ENCODE assay signal across 1 cellular context in the genomic region with DNA sequence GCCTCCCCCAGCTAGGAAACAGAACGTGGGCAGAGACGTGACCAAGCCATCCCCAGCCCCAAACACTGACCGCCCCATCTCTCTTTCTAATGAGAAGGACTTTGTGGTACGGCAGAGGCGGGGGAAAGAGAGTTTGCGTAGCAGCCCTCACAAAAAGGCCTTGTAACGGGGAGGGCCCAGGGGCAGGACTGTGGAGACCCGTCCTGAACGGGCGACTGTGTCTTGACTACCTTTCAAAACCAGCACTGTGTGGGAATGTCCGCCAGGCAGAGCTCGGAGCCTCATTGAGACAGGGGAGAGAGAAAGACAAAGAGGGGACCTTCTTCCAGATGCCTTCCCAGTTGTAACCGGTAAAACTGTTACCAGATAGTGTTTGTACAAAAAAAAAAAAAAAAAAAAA.
TF ChIP-seq lines count a peak whose summit lies in the region.

No MANE protein-coding gene starts in this region.

TF ChIP-seq in HCT116, 20 proteins besides CTCF, POLR2A, EP300 and RAD21 (continued from another document):
- TF ChIP-seq, protein P1, sequence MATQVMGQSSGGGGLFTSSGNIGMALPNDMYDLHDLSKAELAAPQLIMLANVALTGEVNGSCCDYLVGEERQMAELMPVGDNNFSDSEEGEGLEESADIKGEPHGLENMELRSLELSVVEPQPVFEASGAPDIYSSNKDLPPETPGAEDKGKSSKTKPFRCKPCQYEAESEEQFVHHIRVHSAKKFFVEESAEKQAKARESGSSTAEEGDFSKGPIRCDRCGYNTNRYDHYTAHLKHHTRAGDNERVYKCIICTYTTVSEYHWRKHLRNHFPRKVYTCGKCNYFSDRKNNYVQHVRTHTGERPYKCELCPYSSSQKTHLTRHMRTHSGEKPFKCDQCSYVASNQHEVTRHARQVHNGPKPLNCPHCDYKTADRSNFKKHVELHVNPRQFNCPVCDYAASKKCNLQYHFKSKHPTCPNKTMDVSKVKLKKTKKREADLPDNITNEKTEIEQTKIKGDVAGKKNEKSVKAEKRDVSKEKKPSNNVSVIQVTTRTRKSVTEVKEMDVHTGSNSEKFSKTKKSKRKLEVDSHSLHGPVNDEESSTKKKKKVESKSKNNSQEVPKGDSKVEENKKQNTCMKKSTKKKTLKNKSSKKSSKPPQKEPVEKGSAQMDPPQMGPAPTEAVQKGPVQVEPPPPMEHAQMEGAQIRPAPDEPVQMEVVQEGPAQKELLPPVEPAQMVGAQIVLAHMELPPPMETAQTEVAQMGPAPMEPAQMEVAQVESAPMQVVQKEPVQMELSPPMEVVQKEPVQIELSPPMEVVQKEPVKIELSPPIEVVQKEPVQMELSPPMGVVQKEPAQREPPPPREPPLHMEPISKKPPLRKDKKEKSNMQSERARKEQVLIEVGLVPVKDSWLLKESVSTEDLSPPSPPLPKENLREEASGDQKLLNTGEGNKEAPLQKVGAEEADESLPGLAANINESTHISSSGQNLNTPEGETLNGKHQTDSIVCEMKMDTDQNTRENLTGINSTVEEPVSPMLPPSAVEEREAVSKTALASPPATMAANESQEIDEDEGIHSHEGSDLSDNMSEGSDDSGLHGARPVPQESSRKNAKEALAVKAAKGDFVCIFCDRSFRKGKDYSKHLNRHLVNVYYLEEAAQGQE (IDR thresholded peaks at IDR 0.05; ENCODE audit: low read depth) = no peak
- no peak for TF ChIP-seq SP1 (IDR thresholded peaks at IDR 0.05; ENCODE audit: low read depth)
- TF ChIP-seq, protein P2, sequence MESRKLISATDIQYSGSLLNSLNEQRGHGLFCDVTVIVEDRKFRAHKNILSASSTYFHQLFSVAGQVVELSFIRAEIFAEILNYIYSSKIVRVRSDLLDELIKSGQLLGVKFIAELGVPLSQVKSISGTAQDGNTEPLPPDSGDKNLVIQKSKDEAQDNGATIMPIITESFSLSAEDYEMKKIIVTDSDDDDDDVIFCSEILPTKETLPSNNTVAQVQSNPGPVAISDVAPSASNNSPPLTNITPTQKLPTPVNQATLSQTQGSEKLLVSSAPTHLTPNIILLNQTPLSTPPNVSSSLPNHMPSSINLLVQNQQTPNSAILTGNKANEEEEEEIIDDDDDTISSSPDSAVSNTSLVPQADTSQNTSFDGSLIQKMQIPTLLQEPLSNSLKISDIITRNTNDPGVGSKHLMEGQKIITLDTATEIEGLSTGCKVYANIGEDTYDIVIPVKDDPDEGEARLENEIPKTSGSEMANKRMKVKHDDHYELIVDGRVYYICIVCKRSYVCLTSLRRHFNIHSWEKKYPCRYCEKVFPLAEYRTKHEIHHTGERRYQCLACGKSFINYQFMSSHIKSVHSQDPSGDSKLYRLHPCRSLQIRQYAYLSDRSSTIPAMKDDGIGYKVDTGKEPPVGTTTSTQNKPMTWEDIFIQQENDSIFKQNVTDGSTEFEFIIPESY (IDR thresholded peaks at IDR 0.05; ENCODE audit: extremely low read depth, insufficient replicate concordance, low read length) = no peak
- no peak for TF ChIP-seq CBX3 (IDR thresholded peaks at IDR 0.05; ENCODE audit: low read depth)
- no peak for TF ChIP-seq CEBPB (IDR thresholded peaks at IDR 0.05; ENCODE audit: low read depth)
- TF ChIP-seq JUND (IDR thresholded peaks at IDR 0.05) = no peak
- no peak for TF ChIP-seq ELF1 (IDR thresholded peaks at IDR 0.05; ENCODE audit: borderline replicate concordance, low read depth)
TF ChIP-seq in HCT116: peak in this region for 0.
